Comparison of ENCODE assay signal across 17 cellular contexts in genomic region chr2:181376442-181376841, GRCh38.
"Had no signal": no experiment of that assay in that cellular context is flagged by ENCODE, and none has a peak within 500 bp of the region (broad histone marks: within the 10 kb centered on the region; RNA-seq: fewer than 3 reads in every experiment).

No MANE protein-coding gene starts in this region.

- H3K27ac ChIP-seq: esophagus muscularis mucosa, psoas muscle, right lobe of liver had no signal

- H3K9me3 Mint-ChIP-seq: activated naive CD8-positive, alpha-beta T cell treated with anti-CD3 and anti-CD28 coated beads for 36 hours; activated T-cell treated with anti-CD3 and anti-CD28 coated beads, Interleukin-2, amount 50 U/mL, for 4 hours; immature natural killer cell; nephron; type B pancreatic cell had no signal

- H3K27ac Mint-ChIP-seq: activated CD8-positive, alpha-beta memory T cell treated with anti-CD3 and anti-CD28 coated beads, Interleukin-2, amount 10 ng/mL, durations not matched to agents 7 days and 5 days; activated naive CD8-positive, alpha-beta T cell treated with anti-CD3 and anti-CD28 coated beads for 36 hours; immature natural killer cell; nephron; T-helper 2 cell treated with Interferon-gamma antibody and Interleukin-4, amounts not matched to agents 5 μg/mL and 100 μg/mL, for 36 hours; type B pancreatic cell had no signal

- DNase-seq: activated CD4-positive, alpha-beta T cell treated with anti-CD3 and anti-CD28 coated beads for 1 hour; activated CD4-positive, alpha-beta T cell treated with anti-CD3 and anti-CD28 coated beads, Interleukin-2, amount 50 U/mL, for 48 hours; activated CD8-positive, alpha-beta memory T cell treated with anti-CD3 and anti-CD28 coated beads, Interleukin-2, amount 10 ng/mL, durations not matched to agents 7 days and 5 days; activated gamma-delta T cell; activated naive CD8-positive, alpha-beta T cell treated with anti-CD3 and anti-CD28 coated beads for 36 hours; activated T-cell treated with anti-CD3 and anti-CD28 coated beads, Interleukin-2, amount 50 U/mL, for 4 hours; anterior cingulate cortex; immature natural killer cell; left cardiac atrium; psoas muscle; right lobe of liver; stimulated activated CD4-positive, alpha-beta T cell treated with anti-CD3 and anti-CD28 coated beads, Interleukin-2, amount 100 ng/mL, for 24 hours; stimulated activated naive CD4-positive, alpha-beta T cell had no signal

- H3K27me3 Mint-ChIP-seq: activated CD8-positive, alpha-beta memory T cell treated with anti-CD3 and anti-CD28 coated beads, Interleukin-2, amount 10 ng/mL, durations not matched to agents 7 days and 5 days; activated naive CD8-positive, alpha-beta T cell treated with anti-CD3 and anti-CD28 coated beads for 36 hours had no signal

- H3K9me3 ChIP-seq: esophagus muscularis mucosa, psoas muscle, right lobe of liver had no signal

- H3K4me3 Mint-ChIP-seq: activated CD8-positive, alpha-beta memory T cell treated with anti-CD3 and anti-CD28 coated beads, Interleukin-2, amount 10 ng/mL, durations not matched to agents 7 days and 5 days; activated naive CD8-positive, alpha-beta T cell treated with anti-CD3 and anti-CD28 coated beads for 36 hours; activated T-cell treated with anti-CD3 and anti-CD28 coated beads, Interleukin-2, amount 50 U/mL, for 4 hours; immature natural killer cell; nephron; T-helper 2 cell treated with Interferon-gamma antibody and Interleukin-4, amounts not matched to agents 5 μg/mL and 100 μg/mL, for 36 hours; type B pancreatic cell had no signal

- ATAC-seq: activated CD8-positive, alpha-beta memory T cell treated with anti-CD3 and anti-CD28 coated beads, Interleukin-2, amount 10 ng/mL, durations not matched to agents 7 days and 5 days; activated T-cell treated with anti-CD3 and anti-CD28 coated beads, Interleukin-2, amount 50 U/mL, for 4 hours; left cardiac atrium; psoas muscle; right lobe of liver had no signal

- H3K36me3 ChIP-seq: esophagus muscularis mucosa, right lobe of liver had no signal

- H3K36me3 Mint-ChIP-seq: activated naive CD8-positive, alpha-beta T cell treated with anti-CD3 and anti-CD28 coated beads for 36 hours; type B pancreatic cell had no signal
